Comparison of ENCODE assay signal across 24 cellular contexts in the genomic region with DNA sequence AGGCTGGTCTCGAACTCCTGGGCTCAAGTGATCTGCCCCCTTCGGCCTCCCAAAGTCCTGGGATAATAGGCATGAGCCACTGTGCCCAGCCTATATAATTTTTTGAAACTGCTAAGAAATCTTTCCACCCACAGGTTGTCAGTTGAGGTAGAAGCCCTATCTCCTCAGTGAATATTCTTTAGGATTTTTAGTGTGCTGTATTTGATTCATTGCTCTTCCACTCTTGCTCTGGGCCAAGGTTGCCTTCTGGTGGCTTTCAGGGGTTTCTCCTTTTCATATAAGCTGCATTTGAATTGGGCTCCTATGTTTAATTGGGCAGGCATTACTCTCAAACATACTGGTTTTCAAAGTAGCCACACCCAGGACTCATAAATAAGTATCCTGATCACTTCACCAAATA.
"Had no signal": no experiment of that assay in that cellular context is flagged by ENCODE, and none has a peak within 500 bp of the region (broad histone marks: within the 10 kb centered on the region; RNA-seq: fewer than 3 reads in every experiment).

No MANE protein-coding gene starts in this region.

- H3K27me3 Mint-ChIP-seq: activated CD4-positive, alpha-beta T cell treated with anti-CD3 and anti-CD28 coated beads, Interleukin-2, amount 10 ng/mL, durations not matched to agents 7 days and 5 days; activated T-cell treated with anti-CD3 and anti-CD28 coated beads, Interleukin-2, amount 50 U/mL, for 24 hours; activated T-helper 17 cell treated with anti-CD3 and anti-CD28 coated beads, Interleukin-2, amount 50 U/mL, for 72 hours; type B pancreatic cell had no signal

- H3K36me3 ChIP-seq: right lobe of liver, uterus had no signal

- DNase-seq: activated CD4-positive, alpha-beta T cell treated with anti-CD3 and anti-CD28 coated beads, Interleukin-2, amount 10 ng/mL, durations not matched to agents 7 days and 5 days; activated CD4-positive, CD25-positive, alpha-beta regulatory T cell treated with anti-CD3 and anti-CD28 coated beads, Interleukin-2, amount 50 U/mL, for 72 hours; activated CD8-positive, alpha-beta memory T cell treated with anti-CD3 and anti-CD28 coated beads, Interleukin-2, amount 50 U/mL, for 4 hours; activated T-cell treated with anti-CD3 and anti-CD28 coated beads, Interleukin-2, amount 50 U/mL, for 24 hours; amygdala; caudate nucleus; cortex of kidney; foreskin fibroblast; head of caudate nucleus; hippocampal formation; left cardiac atrium; left ventricle myocardium superior; mammary epithelial cell; right lobe of liver; stimulated activated CD4-positive, alpha-beta T cell treated with anti-CD3 and anti-CD28 coated beads, Interleukin-12 subunit alpha, Interleukin-12 subunit beta, amount 100 ng/mL, for 4 hours; stimulated activated CD4-positive, alpha-beta T cell treated with anti-CD3 and anti-CD28 coated beads, Interleukin-4, amount 100 ng/mL, for 1 hour; substantia nigra; T-helper 17 cell; uterus had no signal

- H3K36me3 Mint-ChIP-seq: type B pancreatic cell had no signal

- H3K9me3 Mint-ChIP-seq: activated CD4-positive, alpha-beta T cell treated with anti-CD3 and anti-CD28 coated beads, Interleukin-2, amount 10 ng/mL, durations not matched to agents 7 days and 5 days; activated T-helper 17 cell treated with anti-CD3 and anti-CD28 coated beads, Interleukin-2, amount 50 U/mL, for 72 hours; nephron had no signal

- H3K4me1 ChIP-seq: right lobe of liver, uterus had no signal

- H3K27me3 ChIP-seq: right lobe of liver, uterus had no signal

- H3K27ac Mint-ChIP-seq: activated CD4-positive, alpha-beta T cell treated with anti-CD3 and anti-CD28 coated beads, Interleukin-2, amount 10 ng/mL, durations not matched to agents 7 days and 5 days; activated T-cell treated with anti-CD3 and anti-CD28 coated beads, Interleukin-2, amount 50 U/mL, for 24 hours; activated T-helper 17 cell treated with anti-CD3 and anti-CD28 coated beads, Interleukin-2, amount 50 U/mL, for 72 hours; nephron; stimulated activated naive CD8-positive, alpha-beta T cell treated with anti-CD3 and anti-CD28 coated beads, Interleukin-15, Interleukin-2, amounts not matched to agents 100 ng/mL and 50 ng/mL, for 24 hours; T-helper 17 cell; type B pancreatic cell had no signal

- H3K4me1 Mint-ChIP-seq: activated T-helper 17 cell treated with anti-CD3 and anti-CD28 coated beads, Interleukin-2, amount 50 U/mL, for 72 hours; nephron; T-helper 17 cell had no signal

- ATAC-seq: activated T-helper 17 cell treated with anti-CD3 and anti-CD28 coated beads, Interleukin-2, amount 50 U/mL, for 72 hours; esophagus mucosa; left cardiac atrium; left ventricle myocardium superior; T-helper 17 cell had no signal

- H3K9me3 ChIP-seq: right lobe of liver, uterus had no signal

- H3K4me3 ChIP-seq: right lobe of liver, uterus had no signal

- H3K4me3 Mint-ChIP-seq: activated CD4-positive, alpha-beta T cell treated with anti-CD3 and anti-CD28 coated beads, Interleukin-2, amount 10 ng/mL, durations not matched to agents 7 days and 5 days; activated T-cell treated with anti-CD3 and anti-CD28 coated beads, Interleukin-2, amount 50 U/mL, for 24 hours; activated T-helper 17 cell treated with anti-CD3 and anti-CD28 coated beads, Interleukin-2, amount 50 U/mL, for 72 hours; nephron; stimulated activated naive CD8-positive, alpha-beta T cell treated with anti-CD3 and anti-CD28 coated beads, Interleukin-15, Interleukin-2, amounts not matched to agents 100 ng/mL and 50 ng/mL, for 24 hours; T-helper 17 cell; type B pancreatic cell had no signal
